Comparison of ENCODE assay signal across 23 cellular contexts in genomic region chr3:73384091-73384906, GRCh38.
"Had no signal": no experiment of that assay in that cellular context is flagged by ENCODE, and none has a peak within 500 bp of the region (broad histone marks: within the 10 kb centered on the region; RNA-seq: fewer than 3 reads in every experiment).

No MANE protein-coding gene starts in this region.

- H3K27ac ChIP-seq: colonic mucosa, epithelial cell of prostate, gastrocnemius medialis, left ventricle myocardium inferior, lower lobe of right lung, prostate gland, right atrium auricular region, stomach, thyroid gland, uterus had no signal

- H3K4me3 ChIP-seq: colonic mucosa, gastrocnemius medialis, left ventricle myocardium inferior, lower lobe of right lung, prostate gland, right atrium auricular region, sigmoid colon, stomach, thyroid gland, uterus had no signal

- H3K27me3 ChIP-seq: colonic mucosa, gastrocnemius medialis, right atrium auricular region, sigmoid colon, stomach, thyroid gland, uterus had no signal

- H3K9me3 ChIP-seq: colonic mucosa, gastrocnemius medialis, lower lobe of right lung, prostate gland, right atrium auricular region, sigmoid colon, stomach, thyroid gland, uterus had no signal

- ATAC-seq: esophagus mucosa; gastrocnemius medialis; left colon; stimulated activated effector memory CD8-positive, alpha-beta T cell treated with anti-CD3 and anti-CD28 coated beads, Interleukin-12 subunit alpha, Interleukin-12 subunit beta, amount 100 ng/mL, for 72 hours had no signal

- H3K36me3 ChIP-seq: colonic mucosa, thyroid gland, uterus had no signal

- H3K4me1 ChIP-seq: colonic mucosa, gastrocnemius medialis, left ventricle myocardium inferior, lower lobe of right lung, prostate gland, right atrium auricular region, stomach, thyroid gland, uterus had no signal

- DNase-seq: colonic mucosa; effector CD8-positive, alpha-beta T cell; endodermal cell; foreskin fibroblast; gastrocnemius medialis; head of caudate nucleus; kidney glomerular epithelial cell; left colon; left ventricle myocardium inferior; lower lobe of right lung; natural killer cell; sigmoid colon; stimulated activated CD4-positive, alpha-beta T cell treated with anti-CD3 and anti-CD28 coated beads, Interleukin-2, amount 100 ng/mL, for 24 hours; stimulated activated CD4-positive, alpha-beta T cell treated with anti-CD3 and anti-CD28 coated beads, Interleukin-4, amount 100 ng/mL, for 24 hours; stimulated activated naive CD4-positive, alpha-beta T cell treated with Interleukin-2 at 50 U/mL for 16 hours; stomach; thyroid gland; uterus had no signal
